ENCODE assay signal across 8 cellular contexts in the genomic region with DNA sequence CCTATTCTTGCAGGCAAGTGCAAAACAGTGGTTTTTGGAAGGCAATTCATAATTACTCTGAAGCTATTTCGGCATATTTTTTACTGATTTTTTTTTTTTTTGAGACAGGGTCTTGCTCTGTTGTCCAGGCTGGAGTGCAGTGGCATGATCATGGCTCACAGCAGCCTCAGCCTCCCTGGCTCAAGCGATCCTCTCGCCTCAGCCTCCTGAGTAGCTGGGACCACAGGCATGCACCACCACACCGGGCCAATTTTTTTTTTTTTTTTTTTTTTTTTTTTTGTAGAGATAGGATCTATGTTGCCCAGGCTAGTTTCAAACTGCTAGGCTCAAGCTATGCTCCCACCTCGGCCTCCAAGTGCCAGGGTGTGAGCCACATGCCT. TPM values are rescaled to one million over a fixed set of nuclear protein-coding genes. Genes with fewer than 3 reads are reported as not detected.
DNase-seq lines count a peak whose midpoint lies in the region; ATAC-seq and TF ChIP-seq lines count a peak whose summit lies in the region.
"Not testable (repeated sequence)": the region's sequence is repeated elsewhere in the genome, so short reads cannot be mapped to it uniquely, and the experiment has no call there.

No MANE protein-coding gene starts in this region.

- intact Hi-C loops in right lobe of liver (cut with DNase I); tibial artery (cut with DNase I; ENCODE audit: low total_unique reads): not testable (repeated sequence)

- WGBS in right lobe of liver (ENCODE audit: insufficient coverage, low coverage, low lambda C conversion rate, missing lambda C conversion rate): 88% methylated on average over 5 of the region's 5 CpGs

- H2AFZ ChIP-seq in parathyroid adenoma: peak overlapping the region; percentile 93

- peaks cover 27% of the 10 kb centered on the region for H3K36me3 ChIP-seq in WERI-Rb-1
- peaks cover 4 to 12% (median 4%) of the 10 kb centered on the region in 4 donors for H3K36me3 ChIP-seq in right lobe of liver
- H3K36me3 ChIP-seq in parathyroid adenoma (ENCODE audit: control insufficient read depth, insufficient read depth, low read length): not testable (repeated sequence)
- peaks cover 9 to 31% (median 17%) of the 10 kb centered on the region in 3 donors for H3K36me3 ChIP-seq in tibial artery

- peak; percentile 12 for DNase-seq in DMS53 (lab: John Stamatoyannopoulos, UW)
- DNase-seq in LNCaP clone FGC (ENCODE audit: low read depth); WERI-Rb-1; astrocyte of the cerebellum (ENCODE audit: low read depth); right lobe of liver; tibial artery: not testable (repeated sequence)
- DNase-seq in erythroblast (lab: John Stamatoyannopoulos, UW): peak; percentile 24 to 29

- H3K27me3 ChIP-seq in WERI-Rb-1 (ENCODE audit: insufficient read depth, low read depth, severe bottlenecking); right lobe of liver; parathyroid adenoma (ENCODE audit: control insufficient read depth, insufficient read depth, low read length); tibial artery: not testable (repeated sequence)

- in situ Hi-C loops in astrocyte of the cerebellum (cut with HindIII; ENCODE audit: low sequenced_read_pairs): not testable (repeated sequence)

- H3K4me1 ChIP-seq in right lobe of liver, parathyroid adenoma: not testable (repeated sequence)
- peaks cover 0 to 39% (median 8%) of the 10 kb centered on the region in 4 donors for H3K4me1 ChIP-seq in tibial artery

- not testable (repeated sequence) for ATAC-seq in right lobe of liver

- TF ChIP-seq POLR2A in erythroblast (IDR thresholded peaks at IDR 0.05; ENCODE audit: low read length); right lobe of liver (IDR thresholded peaks at IDR 0.05): not testable (repeated sequence)

- H3K9me3 ChIP-seq in WERI-Rb-1 (ENCODE audit: severe bottlenecking); right lobe of liver; parathyroid adenoma (ENCODE audit: control insufficient read depth, low read length); tibial artery: not testable (repeated sequence)

- H3K4me2 ChIP-seq in parathyroid adenoma (ENCODE audit: low read length): peak overlapping the region; percentile 88

- H3K79me2 ChIP-seq in parathyroid adenoma: peaks cover 17% of the 10 kb centered on the region

- TF ChIP-seq CTCF in LNCaP clone FGC (IDR thresholded peaks at IDR 0.05; ENCODE audit: control insufficient read depth, extremely low read depth, insufficient read depth); WERI-Rb-1 (IDR thresholded peaks at IDR 0.05; ENCODE audit: low read depth, low read length); astrocyte of the cerebellum (IDR thresholded peaks at IDR 0.05; ENCODE audit: low read depth, low read length, missing control alignments); right lobe of liver (IDR thresholded peaks at IDR 0.05); parathyroid adenoma (IDR thresholded peaks at IDR 0.05); tibial artery (IDR thresholded peaks at IDR 0.05): not testable (repeated sequence)

- H3K27ac ChIP-seq in WERI-Rb-1: peak overlapping the region; percentile 96
- peak overlapping the region in 2 of 3 donors; percentile 4 to 31 for H3K27ac ChIP-seq in right lobe of liver
- H3K27ac ChIP-seq in parathyroid adenoma: peak overlapping the region; percentile 84
- H3K27ac ChIP-seq in tibial artery: peak overlapping the region; percentile 92 to 94

- H3K4me3 ChIP-seq in LNCaP clone FGC (ENCODE audit: low read depth, low read length) (peak overlapping the region; percentile 75), WERI-Rb-1 (ENCODE audit: low read depth, low read length) (peak overlapping the region; percentile 62), astrocyte of the cerebellum (ENCODE audit: low read depth, low read length) (peak overlapping the region; percentile 87), right lobe of liver (peak overlapping the region; percentile 91 to 97 (median 94)), parathyroid adenoma (ENCODE audit: low read depth, low read length) (peak overlapping the region; percentile 92), tibial artery (peak overlapping the region; percentile 84 to 98)

- H3K9ac ChIP-seq in parathyroid adenoma: not testable (repeated sequence)

RNA-seq across cellular contexts. Expression of a gene that starts 0.8 kb away (rescaled TPM):
- 10 to 100 TPM in 5 of 6 experiments, 1 to 10 TPM in 1; 9.0 to 16.2 (median 15.0) TPM for total RNA-seq in right lobe of liver

RNA-seq across cellular contexts. Expression of a gene that starts 33.2 kb away (rescaled TPM):
- total RNA-seq in right lobe of liver: 10 to 100 TPM; 11.8 to 14.4 (median 13.1) TPM

Comparison
In these comparisons a context has a peak if more than half of its experiments do, and no peak if none do; other contexts are left out.
1. H3K27ac ChIP-seq: peak in every context shown above with its lines; median percentile 96 in WERI-Rb-1; 93 in tibial artery; 84 in parathyroid adenoma; 18 in right lobe of liver.